1 cellular context compared by ENCODE assay signal in the genomic region with DNA sequence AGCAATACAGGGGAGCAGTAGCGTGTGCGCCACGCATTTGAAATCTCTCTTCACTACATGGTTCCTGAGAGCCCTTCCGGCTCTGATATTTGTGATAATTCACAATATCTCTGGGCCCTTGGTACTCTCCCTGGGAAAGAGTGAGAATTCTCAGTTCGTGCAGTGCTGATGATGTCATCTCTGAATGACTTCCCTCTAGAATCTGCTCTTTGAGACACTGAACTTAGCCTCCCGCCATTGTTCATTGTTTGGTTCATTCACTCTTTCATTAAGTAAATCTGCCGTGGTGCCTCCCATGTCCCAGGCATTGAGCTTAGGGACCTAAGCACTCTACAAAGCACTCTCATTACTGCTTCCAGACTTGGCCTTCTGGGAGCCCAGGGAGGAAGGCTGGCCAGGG.
TF ChIP-seq lines count a peak whose summit lies in the region.

No MANE protein-coding gene starts in this region.

TF ChIP-seq in endothelial cell of umbilical vein, 7 proteins besides CTCF, POLR2A, EP300 and RAD21:
- TF ChIP-seq GATA2 (IDR thresholded peaks at IDR 0.05; ENCODE audit: insufficient read depth, insufficient read length, low read depth, low read length) (no peak), JUN (IDR thresholded peaks at IDR 0.05; ENCODE audit: borderline replicate concordance, insufficient read depth, insufficient read length, low read depth) (no peak), EZH2 (IDR thresholded peaks at IDR 0.05; ENCODE audit: borderline replicate concordance, low read depth, low read length, severe bottlenecking) (no peak), POLR2AphosphoS5 (IDR thresholded peaks at IDR 0.05; ENCODE audit: insufficient read depth, low read depth, low read length) (no peak), MYC (IDR thresholded peaks at IDR 0.05; ENCODE audit: low read depth, low read length) (no peak), FOS (IDR thresholded peaks at IDR 0.05; ENCODE audit: borderline replicate concordance, insufficient read depth, low read length) (no peak)
- TF ChIP-seq, protein P1, sequence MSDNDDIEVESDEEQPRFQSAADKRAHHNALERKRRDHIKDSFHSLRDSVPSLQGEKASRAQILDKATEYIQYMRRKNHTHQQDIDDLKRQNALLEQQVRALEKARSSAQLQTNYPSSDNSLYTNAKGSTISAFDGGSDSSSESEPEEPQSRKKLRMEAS (IDR thresholded peaks at IDR 0.05; ENCODE audit: insufficient read depth, insufficient read length) = no peak
